In genomic region chr5:142311725-142312124, GRCh38 we compare ENCODE assay signal across 12 cellular contexts. TPM values are rescaled to one million over a fixed set of nuclear protein-coding genes. Genes with fewer than 3 reads are reported as not detected.
A peak's percentile ranks its signal among the peaks of the same experiment; 100 is the strongest.
DNase-seq lines count a peak whose midpoint lies in the region; FAIRE-seq and TF ChIP-seq lines count a peak whose summit lies in the region.
"Had no signal": no experiment of that assay in that cellular context is flagged by ENCODE, and none has a peak within 500 bp of the region (broad histone marks: within the 10 kb centered on the region; RNA-seq: fewer than 3 reads in every experiment).

No MANE protein-coding gene starts in this region.

- H3T11ph ChIP-seq in H9 (ENCODE audit: low read length): no peak overlapping the region

- H3K9me3 ChIP-seq in BLaER1 treated with 17β-estradiol and CSF1 and Interleukin-3, amounts not matched to agents 10 nM and 100 nM (replicated peaks in 1 of 11): no peaks in the 10 kb centered on the region
- H3K9me3 ChIP-seq in H9 (ENCODE audit: control insufficient read depth, low read depth, low read length) (no peaks in the 10 kb centered on the region), H1 (ENCODE audit: insufficient read depth in 2 of 2, low read depth in 1 of 2, low read length in 1 of 2) (no peaks in the 10 kb centered on the region), neural progenitor cell (ENCODE audit: low read depth) (no peaks in the 10 kb centered on the region)
- H3K9me3 ChIP-seq: A549, BE2C, Caco-2 had no signal

- H2BK12ac ChIP-seq in H9 (ENCODE audit: insufficient read length, low read depth, low read length) (no peak overlapping the region), H1 (ENCODE audit: low read depth, low read length) (no peak overlapping the region)

- POLR2A ChIA-PET in H1 (lab: Charles Lee; ENCODE audit: partially characterized antibody): interaction anchor here (1.4 to 4.5 kb wide), 6 partner anchors 10 to 45 kb away, joined by 3 to 61 read pairs (median 5); partner anchors contain the start of gene SPRY4

- no peaks in the 10 kb centered on the region; the same call in 1 of the 2 replicates for H3K27me3 Mint-ChIP-seq in H9 (ENCODE audit: low read depth)
- H3K27me3 Mint-ChIP-seq in neural progenitor cell (ENCODE audit: insufficient read depth, low read depth): peaks cover 5% of the 10 kb centered on the region
- H3K27me3 Mint-ChIP-seq in chondrocyte (ENCODE audit: low read depth): no peaks in the 10 kb centered on the region

- H3K4me3 ChIP-seq in BLaER1 treated with 17β-estradiol and CSF1 and Interleukin-3, amounts not matched to agents 10 nM and 100 nM: no peak overlapping the region
- no peak overlapping the region for H3K4me3 ChIP-seq in H1 (ENCODE audit: extremely low read depth in 1 of 4, insufficient read depth in 2 of 4, low read depth in 3 of 4, low read length in 4 of 4)
- no peak overlapping the region for H3K4me3 ChIP-seq in neural progenitor cell
- H3K4me3 ChIP-seq: A549 had no signal

- H3K79me2 ChIP-seq in H9 (ENCODE audit: insufficient read depth, low read length): peaks cover 61% of the 10 kb centered on the region; the same call in 1 of the 2 replicates
- H3K79me2 ChIP-seq in H1 (ENCODE audit: control insufficient read depth in 1 of 2, insufficient read depth in 2 of 2, low read length in 2 of 2): peaks cover 19 to 95% of the 10 kb centered on the region in 2 experiments
- H3K79me2 ChIP-seq in neural progenitor cell (ENCODE audit: low read depth): peaks cover 14% of the 10 kb centered on the region

- H3K27me3 ChIP-seq in BLaER1 treated with 17β-estradiol and CSF1 and Interleukin-3, amounts not matched to agents 10 nM and 100 nM: no peaks in the 10 kb centered on the region
- H3K27me3 ChIP-seq in H9 (ENCODE audit: insufficient read depth, low read length) (no peaks in the 10 kb centered on the region), H1 (replicated peaks in 1 of 4; ENCODE audit: control insufficient read depth in 3 of 4, extremely low read depth in 1 of 4, insufficient read depth in 3 of 4, low read length in 3 of 4) (no peaks in the 10 kb centered on the region), neural progenitor cell (no peaks in the 10 kb centered on the region)
- H3K27me3 ChIP-seq: BE2C had no signal

- no peak for TF ChIP-seq RAD21 in H1 (IDR thresholded peaks at IDR 0.05 in 1 of 2, conservative IDR thresholded peaks at IDR 0.05 in 1 of 2; ENCODE audit: low read depth in 2 of 2, low read length in 2 of 2)

- peaks cover 0 to 93% (median 72%) of the 10 kb centered on the region in 11 experiments; a peak in 20 of 22 replicates for H3K36me3 ChIP-seq in BLaER1 treated with 17β-estradiol and CSF1 and Interleukin-3, amounts not matched to agents 10 nM and 100 nM
- H3K36me3 ChIP-seq in H1 (ENCODE audit: control insufficient read depth in 2 of 4, insufficient read depth in 4 of 4, low read length in 3 of 4) (peaks cover 16 to 65% (median 40%) of the 10 kb centered on the region in 4 experiments), neural progenitor cell (no peaks in the 10 kb centered on the region)

- TF ChIP-seq EP300 in H1 (IDR thresholded peaks at IDR 0.05; ENCODE audit: borderline replicate concordance in 1 of 2, low read depth in 2 of 2, low read length in 2 of 2): no peak

- H3K18ac ChIP-seq in H9 (ENCODE audit: insufficient read length, low read depth, low read length): no peak overlapping the region
- H3K18ac ChIP-seq in H1 (ENCODE audit: extremely low read depth, low read length): no peak overlapping the region

- H3K36me3 Mint-ChIP-seq in H9 (ENCODE audit: insufficient read depth in 1 of 3, low read depth in 3 of 3) (peaks cover 39 to 95% (median 70%) of the 10 kb centered on the region in 3 experiments; a peak in 6 of 7 replicates), neural progenitor cell (peaks cover 52% of the 10 kb centered on the region), chondrocyte (ENCODE audit: low read depth) (peaks cover 15% of the 10 kb centered on the region)
- H3K36me3 Mint-ChIP-seq: CD8-positive, alpha-beta memory T cell had no signal

- H3K4me1 Mint-ChIP-seq in H9: peaks cover 45 to 59% of the 10 kb centered on the region in 2 experiments
- H3K4me1 Mint-ChIP-seq in neural progenitor cell: peaks cover 51% of the 10 kb centered on the region
- H3K4me1 Mint-ChIP-seq in chondrocyte (ENCODE audit: low read depth): peaks cover 12% of the 10 kb centered on the region

- peak overlapping the region in 1 of 11 experiments; percentile 25; a peak in 3 of 22 replicates for H3K27ac ChIP-seq in BLaER1 treated with 17β-estradiol and CSF1 and Interleukin-3, amounts not matched to agents 10 nM and 100 nM
- no peak overlapping the region for H3K27ac ChIP-seq in H9 (ENCODE audit: insufficient read length, low read depth, low read length)
- H3K27ac ChIP-seq in H1 (ENCODE audit: low read depth, low read length): no peak overlapping the region
- no peak overlapping the region for H3K27ac ChIP-seq in neural progenitor cell
- H3K27ac ChIP-seq: A549 had no signal

- H3K9me3 Mint-ChIP-seq in H9 (no peaks in the 10 kb centered on the region), neural progenitor cell (no peaks in the 10 kb centered on the region), chondrocyte (ENCODE audit: low read depth) (no peaks in the 10 kb centered on the region)
- H3K9me3 Mint-ChIP-seq: CD8-positive, alpha-beta memory T cell had no signal

- no peak overlapping the region for H3K23ac ChIP-seq in H9 (ENCODE audit: insufficient read length, low read depth, low read length)
- no peak overlapping the region for H3K23ac ChIP-seq in H1 (ENCODE audit: insufficient read length)

- no peak overlapping the region for H4K8ac ChIP-seq in H9 (replicated peaks; ENCODE audit: insufficient read length, low read depth, low read length)
- H4K8ac ChIP-seq in H1 (ENCODE audit: extremely low read depth, insufficient read depth, low read length): no peak overlapping the region

- peak in 1 of 2 experiments; percentile 33; a peak in 1 of 3 replicates for TF ChIP-seq POLR2A in H1 (IDR thresholded peaks at IDR 0.05; ENCODE audit: control extremely low read depth in 1 of 2, low read depth in 2 of 2, low read length in 2 of 2)

- H4K20me1 ChIP-seq in BLaER1 treated with 17β-estradiol and CSF1 and Interleukin-3, amounts not matched to agents 10 nM and 100 nM: peaks cover 0 to 98% (median 77%) of the 10 kb centered on the region in 11 experiments; a peak in 20 of 22 replicates
- H4K20me1 ChIP-seq in H9 (ENCODE audit: control insufficient read depth, insufficient read depth, insufficient read length) (peaks cover 2% of the 10 kb centered on the region), H1 (replicated peaks in 1 of 2; ENCODE audit: control insufficient read depth in 1 of 2, insufficient read depth in 2 of 2, low read length in 2 of 2) (peaks cover 33 to 40% of the 10 kb centered on the region in 2 experiments), neural progenitor cell (ENCODE audit: low read depth) (peaks cover 5% of the 10 kb centered on the region)

- no peaks in the 10 kb centered on the region for H3F3A ChIP-seq in neural progenitor cell (ENCODE audit: low read depth)

- no peak overlapping the region for H3K56ac ChIP-seq in H9 (ENCODE audit: insufficient read length, low read depth, low read length)
- no peak overlapping the region for H3K56ac ChIP-seq in H1 (replicated peaks; ENCODE audit: insufficient read length, low read depth, low read length)

- H2AFZ ChIP-seq in H9 (ENCODE audit: low read length) (no peak overlapping the region), H1 (ENCODE audit: low read length) (no peak overlapping the region), neural progenitor cell (replicated peaks) (no peak overlapping the region)

- no peak overlapping the region for H2AK5ac ChIP-seq in H9 (ENCODE audit: insufficient read length, low read length)
- no peak overlapping the region for H2AK5ac ChIP-seq in H1 (ENCODE audit: low read depth, low read length)

- DNase-seq in H9: no peak
- no peak for DNase-seq in H1 (ENCODE audit: low read depth in 1 of 2, low spot score in 2 of 2)
- DNase-seq in neural progenitor cell (ENCODE audit: low spot score): no peak
- DNase-seq in chondrocyte (ENCODE audit: low spot score): no peak
- no peak for DNase-seq in globus pallidus (ENCODE audit: low spot score)
- DNase-seq: BE2C; Caco-2; CD8-positive, alpha-beta memory T cell; GF-D8 had no signal

- H4K5ac ChIP-seq in H9 (ENCODE audit: insufficient read length, low read depth, low read length) (no peak overlapping the region), H1 (ENCODE audit: insufficient read length, low read depth, low read length) (no peak overlapping the region)

- H3K4me3 Mint-ChIP-seq in H9 (peak overlapping the region in 1 of 2 experiments; percentile 7; a peak in 2 of 5 replicates), neural progenitor cell (peak overlapping the region; percentile 36), chondrocyte (ENCODE audit: unreplicated experiment) (no peak overlapping the region)
- H3K4me3 Mint-ChIP-seq: CD8-positive, alpha-beta memory T cell had no signal

- WGBS in H9 (ENCODE audit: extremely low coverage, insufficient read length, low lambda C conversion rate): no CpG with 5 or more reads among the region's 7 CpGs
- 90% methylated on average over 7 of the region's 7 CpGs; no CpG with 5 or more reads in 1 of the 2 experiments for WGBS in H1 (ENCODE audit: extremely low coverage in 1 of 2, insufficient coverage in 1 of 2, insufficient read length in 1 of 2, insufficient replicate concordance in 2 of 2, low coverage in 1 of 2, low lambda C conversion rate in 2 of 2, missing lambda C conversion rate in 1 of 2), 2 experiments

- H3K27ac Mint-ChIP-seq in H9 (peak overlapping the region in 2 of 3 experiments; percentile 77 to 78; a peak in 5 of 7 replicates), neural progenitor cell (no peak overlapping the region), chondrocyte (ENCODE audit: unreplicated experiment) (no peak overlapping the region)
- H3K27ac Mint-ChIP-seq: CD8-positive, alpha-beta memory T cell had no signal

- H2BK5ac ChIP-seq in H9 (ENCODE audit: insufficient read length, low read length) (no peak overlapping the region), H1 (ENCODE audit: low read depth, low read length) (no peak overlapping the region)

- no peak overlapping the region for H3K14ac ChIP-seq in H9 (ENCODE audit: insufficient read depth, low read length)
- H3K14ac ChIP-seq in H1 (ENCODE audit: insufficient read length): no peak overlapping the region

- H3K9ac ChIP-seq in BLaER1 treated with 17β-estradiol and CSF1 and Interleukin-3, amounts not matched to agents 10 nM and 100 nM: no peak overlapping the region
- H3K9ac ChIP-seq in H9 (ENCODE audit: extremely low read depth, insufficient read length, low read length) (no peak overlapping the region), H1 (replicated peaks in 1 of 4; ENCODE audit: extremely low read depth in 1 of 4, low read depth in 3 of 4, low read length in 3 of 4) (no peak overlapping the region), neural progenitor cell (no peak overlapping the region)

- TF ChIP-seq CTCF in H9 (conservative IDR thresholded peaks at IDR 0.05) (no peak), H1 (IDR thresholded peaks at IDR 0.05; ENCODE audit: control extremely low read depth in 1 of 3, insufficient read depth in 1 of 3, low read depth in 1 of 3, low read length in 3 of 3) (no peak), neural progenitor cell (IDR thresholded peaks at IDR 0.05) (no peak), chondrocyte (IDR thresholded peaks at IDR 0.05) (no peak)

- CTCF ChIA-PET in H1 (lab: Charles Lee; ENCODE audit: partially characterized antibody): interaction anchor here (0.6 to 4.1 kb wide), 11 partner anchors 8 to 237 kb away, joined by 3 to 32 read pairs (median 3); partner anchors contain the start of gene SPRY4

- no peak overlapping the region for H2BK120ac ChIP-seq in H9 (ENCODE audit: low read depth, low read length, poor library complexity, severe bottlenecking)
- no peak overlapping the region for H2BK120ac ChIP-seq in H1 (replicated peaks; ENCODE audit: low read depth, low read length)

- H3K4ac ChIP-seq in H9 (ENCODE audit: low read depth, low read length): no peak overlapping the region
- H3K4ac ChIP-seq in H1 (replicated peaks; ENCODE audit: insufficient read length, low read depth, low read length): no peak overlapping the region

- H3K4me1 ChIP-seq in BLaER1 treated with 17β-estradiol and CSF1 and Interleukin-3, amounts not matched to agents 10 nM and 100 nM: peaks cover 59 to 71% (median 69%) of the 10 kb centered on the region in 10 experiments
- H3K4me1 ChIP-seq in H9 (ENCODE audit: insufficient read depth, low read length): peaks cover 9% of the 10 kb centered on the region
- peaks cover 2 to 16% (median 8%) of the 10 kb centered on the region in 4 experiments for H3K4me1 ChIP-seq in H1 (replicated peaks in 1 of 4; ENCODE audit: control insufficient read depth in 3 of 4, insufficient read depth in 4 of 4, low read length in 3 of 4)
- no peaks in the 10 kb centered on the region for H3K4me1 ChIP-seq in neural progenitor cell
- H3K4me1 ChIP-seq: A549 had no signal

- H3K79me1 ChIP-seq in H9 (ENCODE audit: insufficient read depth, low read depth, low read length, poor library complexity, severe bottlenecking): no peaks in the 10 kb centered on the region
- H3K79me1 ChIP-seq in H1 (ENCODE audit: low read depth, low read length): peaks cover 21% of the 10 kb centered on the region

- H3K4me2 ChIP-seq in BLaER1 treated with 17β-estradiol and CSF1 and Interleukin-3, amounts not matched to agents 10 nM and 100 nM: peak overlapping the region in 10 of 11 experiments; percentile 51 to 98 (median 94); a peak in 17 of 22 replicates
- H3K4me2 ChIP-seq in H9 (ENCODE audit: insufficient read depth, insufficient read length, low read length): no peak overlapping the region
- no peak overlapping the region for H3K4me2 ChIP-seq in H1 (ENCODE audit: insufficient read depth in 1 of 2, low read depth in 2 of 2, low read length in 2 of 2)
- H3K4me2 ChIP-seq in neural progenitor cell: no peak overlapping the region
- H3K4me2 ChIP-seq: A549 had no signal

- H4K91ac ChIP-seq in H9 (ENCODE audit: insufficient read length, low read depth, low read length) (no peak overlapping the region), H1 (replicated peaks; ENCODE audit: insufficient read length, low read length) (no peak overlapping the region)

- no peak overlapping the region for H2BK15ac ChIP-seq in H9 (ENCODE audit: low read depth, low read length)
- H2BK15ac ChIP-seq in H1 (ENCODE audit: low read length): no peak overlapping the region

- no peak overlapping the region for H2BK20ac ChIP-seq in H9 (ENCODE audit: low read depth, low read length, poor library complexity, severe bottlenecking)
- no peak overlapping the region for H2BK20ac ChIP-seq in H1 (ENCODE audit: low read length)

- no peaks in the 10 kb centered on the region for H3K23me2 ChIP-seq in H9 (ENCODE audit: insufficient read length, low read depth, low read length, poor library complexity, severe bottlenecking)
- no peaks in the 10 kb centered on the region; the same call in 1 of the 2 replicates for H3K23me2 ChIP-seq in H1 (ENCODE audit: low read depth, low read length)

- FAIRE-seq in H1 (lab: Jason Lieb, UNC): no peak
- FAIRE-seq: A549, H54 had no signal

RNA-seq across cellular contexts. Expression of gene SPRY4, which starts 13.1 kb away (rescaled TPM):
- total RNA-seq in H9 (2021) (92.4 and 95.9 TPM in 2 replicates), neural progenitor cell (ENCODE audit: low replicate concordance) (0.13 and 1.7 TPM in 2 replicates), chondrocyte (5.3 to 9.6 TPM (median 8.3 TPM) in 3 replicates)
- 98.2 and 113 TPM in 2 replicates for total RNA-seq in H1 (2021; fragmentation: NEBNext Ultra II Directional; extraction: Animal tissue kit (Norgen Biotek cat#: 25700))
- 59.1 and 80.0 TPM in 2 replicates for polyA plus RNA-seq in H1 (2011; rRNA removed)
- polyA plus RNA-seq in H1 (2011; cell fraction: cytosol; rRNA removed): 30.4 TPM
- 77.2 TPM for polyA plus RNA-seq in H1 (2011; cell fraction: nucleus; rRNA removed)
- 48.8 to 66.0 TPM (median 56.2 TPM) in 4 replicates for polyA plus RNA-seq in H1 (2012, experiment 1 of 2)
- 30.7 TPM for polyA plus RNA-seq in H1 (2012, experiment 2 of 2)
- polyA plus RNA-seq in H1 (2013, experiment 1 of 2): 97.0 TPM
- 102 TPM for polyA plus RNA-seq in H1 (2013, experiment 2 of 2)
- polyA minus RNA-seq in H1 (2011; rRNA and poly(A)+ RNA removed): 78.2 and 94.7 TPM in 2 replicates
- polyA minus RNA-seq in H1 (2011; cell fraction: cytosol; rRNA and poly(A)+ RNA removed): 44.6 TPM
- 95.5 TPM for polyA minus RNA-seq in H1 (2011; cell fraction: nucleus; rRNA and poly(A)+ RNA removed)
- polyA plus RNA-seq: CD8-positive, alpha-beta memory T cell had no signal

Comparison
In these comparisons a context has a peak if more than half of its experiments do, and no peak if none do; other contexts are left out.
1. H3K4me2 ChIP-seq: peak in BLaER1 treated with 17β-estradiol and CSF1 and Interleukin-3, amounts not matched to agents 10 nM and 100 nM (10 of 11); none in H9 (single experiment), H1 (0 of 2) and neural progenitor cell (single experiment).
2. H3K27ac Mint-ChIP-seq: peak in H9 (2 of 3); none in neural progenitor cell (single experiment) and chondrocyte (single experiment).